ENCODE assay signal across 21 cellular contexts in the genomic region with DNA sequence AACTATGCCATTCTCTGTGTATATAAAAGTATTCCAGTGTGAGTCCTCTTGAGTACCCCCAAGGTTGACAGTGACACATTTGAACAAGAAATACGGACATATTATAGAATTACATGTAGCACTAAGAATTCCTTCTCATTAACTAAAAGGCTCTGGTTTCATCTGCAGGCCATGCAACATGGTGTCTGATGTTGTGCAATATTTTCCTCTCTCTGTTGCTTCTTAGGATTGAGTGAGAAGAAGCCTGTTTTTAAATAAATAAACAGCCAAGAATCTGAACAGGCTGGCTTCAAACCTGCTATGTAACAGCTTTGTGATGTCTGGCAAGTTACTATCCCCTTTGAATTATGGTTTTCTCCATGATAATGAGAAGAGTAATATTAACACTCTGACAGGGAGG. TPM values are rescaled to one million over a fixed set of nuclear protein-coding genes. Genes with fewer than 3 reads are reported as not detected.
"Had no signal": no experiment of that assay in that cellular context is flagged by ENCODE, and none has a peak within 500 bp of the region (broad histone marks: within the 10 kb centered on the region; RNA-seq: fewer than 3 reads in every experiment).

No MANE protein-coding gene starts in this region.

- H3K9ac ChIP-seq: neural progenitor cell had no signal

- H3K9me3 ChIP-seq: ascending aorta, breast epithelium, lower lobe of right lung, ovary, tibial artery, vagina had no signal

- H3K36me3 ChIP-seq: ascending aorta, breast epithelium, lower lobe of right lung, neural progenitor cell, ovary, tibial artery, vagina had no signal

- H3K4me2 ChIP-seq: neural progenitor cell had no signal

- H2AFZ ChIP-seq: neural progenitor cell had no signal

- ATAC-seq: activated CD4-positive, CD25-positive, alpha-beta regulatory T cell treated with anti-CD3 and anti-CD28 coated beads, Interleukin-2, amount 50 U/mL, for 24 hours; effector memory CD8-positive, alpha-beta T cell had no signal

- DNase-seq: activated CD4-positive, alpha-beta T cell treated with anti-CD3 and anti-CD28 coated beads, Interleukin-2, amount 50 U/mL, for 1 hour; activated CD8-positive, alpha-beta memory T cell treated with anti-CD3 and anti-CD28 coated beads for 24 hours; activated naive CD4-positive, alpha-beta T cell; activated naive CD8-positive, alpha-beta T cell treated with anti-CD3 and anti-CD28 coated beads, Interleukin-2, amount 10 ng/mL, durations not matched to agents 7 days and 5 days; cerebellar nuclear complex; dermis blood vessel endothelial cell; effector memory CD8-positive, alpha-beta T cell; glutamatergic neuron; lower lobe of right lung; ovary; stimulated activated CD4-positive, alpha-beta T cell treated with anti-CD3 and anti-CD28 coated beads, Interleukin-15, amount 100 ng/mL, for 24 hours; stimulated activated CD4-positive, alpha-beta T cell treated with anti-CD3 and anti-CD28 coated beads, Interleukin-4, amount 100 ng/mL, for 1 hour; stimulated activated naive CD4-positive, alpha-beta T cell; tibial artery had no signal

- H3K4me3 ChIP-seq: ascending aorta, breast epithelium, lower lobe of right lung, neural progenitor cell, ovary, tibial artery, vagina had no signal

- H3K27me3 ChIP-seq: ascending aorta, breast epithelium, neural progenitor cell, ovary, tibial artery, vagina had no signal

- H3K27ac ChIP-seq: ascending aorta, lower lobe of right lung, neural progenitor cell, tibial artery had no signal

- H3K4me1 ChIP-seq: ascending aorta, breast epithelium, lower lobe of right lung, neural progenitor cell, tibial artery, vagina had no signal

RNA-seq across cellular contexts. Expression of gene CCER1, which starts 22.2 kb away (rescaled TPM):
- total RNA-seq: activated naive CD8-positive, alpha-beta T cell treated with anti-CD3 and anti-CD28 coated beads, Interleukin-2, amount 10 ng/mL, durations not matched to agents 7 days and 5 days; ascending aorta; breast epithelium; dermis blood vessel endothelial cell; lower lobe of right lung; ovary; skeletal muscle tissue; subcutaneous adipose tissue; vagina had no signal
- polyA plus RNA-seq: ovary had no signal

RNA-seq across cellular contexts. Expression of gene EPYC, which starts 27.5 kb away (rescaled TPM):
- total RNA-seq: activated naive CD8-positive, alpha-beta T cell treated with anti-CD3 and anti-CD28 coated beads, Interleukin-2, amount 10 ng/mL, durations not matched to agents 7 days and 5 days; ascending aorta; breast epithelium; dermis blood vessel endothelial cell; lower lobe of right lung; subcutaneous adipose tissue; vagina had no signal
